Comparison of ENCODE assay signal across 8 cellular contexts in genomic region chr19:47863514-47863936, GRCh38. TPM values are rescaled to one million over a fixed set of nuclear protein-coding genes. Genes with fewer than 3 reads are reported as not detected.
DNase-seq lines count a peak whose midpoint lies in the region; ATAC-seq and TF ChIP-seq lines count a peak whose summit lies in the region.

No MANE protein-coding gene starts in this region.

- H3K27me3 ChIP-seq in right atrium auricular region = no peaks in the 10 kb centered on the region

- DNase-seq in GM04504 (ENCODE audit: low read depth) = peak; percentile 36
- peak; percentile 27 for DNase-seq in NCI-H1092 treated with DMSO at 0.1 percent for 48 hours (lab: John Stamatoyannopoulos, UW)
- peak; percentile 35 for DNase-seq in T-helper 22 cell (ENCODE audit: low read depth)
- peak; percentile 27 for DNase-seq in amniotic stem cell (lab: John Stamatoyannopoulos, UW)
- peak; percentile 79 for DNase-seq in right atrium auricular region (ENCODE audit: low spot score)
- DNase-seq in retina = peak; percentile 92

- peaks cover 0 to 5% of the 10 kb centered on the region in 2 donors for H3K9me3 ChIP-seq in right atrium auricular region

- H3K4me1 ChIP-seq in right atrium auricular region = no peaks in the 10 kb centered on the region

- H3K27ac ChIP-seq in right atrium auricular region = no peak overlapping the region

- H3K4me3 ChIP-seq in right atrium auricular region = no peak overlapping the region

- no peaks in the 10 kb centered on the region for H3K36me3 ChIP-seq in right atrium auricular region

- ATAC-seq in HG02870 (IDR thresholded peaks at IDR 0.05; ENCODE audit: unreplicated experiment) (no peak), HG02588 (IDR thresholded peaks at IDR 0.05; ENCODE audit: unreplicated experiment) (no peak)

- peak; percentile 86 to 95 for TF ChIP-seq CTCF in right atrium auricular region (IDR thresholded peaks at IDR 0.05)

RNA-seq across cellular contexts. Expression of gene TPRX2, which starts 4.5 kb away (rescaled TPM):
- total RNA-seq in right atrium auricular region = not detected

RNA-seq across cellular contexts. Expression of gene SULT2A1, which starts 22.6 kb away (rescaled TPM):
- total RNA-seq in right atrium auricular region = not detected

RNA-seq across cellular contexts. Expression of gene CRX, which starts 41.8 kb away (rescaled TPM):
- total RNA-seq in right atrium auricular region = not detected

RNA-seq across cellular contexts. Expression of gene TPRX1, which starts 59.2 kb away (rescaled TPM):
- total RNA-seq in right atrium auricular region = not detected

Comparison
In these comparisons a context has a peak if more than half of its experiments do, and no peak if none do; other contexts are left out.
1. DNase-seq: peak in every context shown above with its lines; median percentile 92 in retina; 79 in right atrium auricular region; 36 in GM04504; 35 in T-helper 22 cell; 27 in NCI-H1092 treated with DMSO at 0.1 percent for 48 hours; 27 in amniotic stem cell.